8 cellular contexts compared by ENCODE assay signal in the genomic region with DNA sequence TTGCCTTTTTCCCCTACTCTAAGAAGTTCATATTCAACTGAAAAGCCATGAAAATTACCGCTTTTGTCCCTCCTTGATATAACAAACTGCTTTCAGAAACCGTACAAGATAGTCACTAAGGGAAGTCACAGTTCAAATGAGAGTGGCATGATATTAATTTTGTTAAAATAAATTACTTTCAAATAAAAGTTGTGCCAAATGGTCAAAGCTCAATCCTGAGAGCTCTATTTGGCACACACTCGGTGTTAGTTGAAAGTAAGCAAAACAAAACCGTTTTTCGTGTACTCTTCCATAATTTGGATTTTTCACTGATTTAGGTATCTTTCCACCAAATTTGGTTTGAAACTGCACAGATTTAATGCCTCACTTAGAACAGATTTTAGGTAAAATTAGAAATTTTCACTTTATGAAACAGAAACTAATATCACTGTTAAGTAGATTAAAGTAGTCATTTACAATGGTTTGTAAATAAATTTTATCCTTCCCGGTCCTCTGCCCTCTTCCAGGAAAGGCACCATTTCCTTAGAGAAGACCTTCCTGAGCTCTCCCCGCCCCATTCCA. TPM values are rescaled to one million over a fixed set of nuclear protein-coding genes. Genes with fewer than 3 reads are reported as not detected.
DNase-seq lines count a peak whose midpoint lies in the region; ATAC-seq and TF ChIP-seq lines count a peak whose summit lies in the region.

No MANE protein-coding gene starts in this region.

- BruUV-seq in Calu3 (replicated peaks; lab: Mats Ljungman, UMichigan) (TSS peak; percentile 59), OCI-LY7 (replicated peaks; lab: Mats Ljungman, UMichigan) (no TSS peak)

- POLR2A ChIA-PET in OCI-LY7 (lab: Charles Lee): interaction anchor here (0.8 to 2.4 kb wide), 4 partner anchors 9 to 423 kb away, joined by 3 to 10 read pairs (median 4); no protein-coding TSS in a partner anchor

- peak overlapping the region; percentile 88 for H3K4me2 ChIP-seq in OCI-LY7 (ENCODE audit: low read length)

- H2AFZ ChIP-seq in OCI-LY7 (ENCODE audit: low read length): peak overlapping the region; percentile 90

- H3K27ac ChIP-seq in OCI-LY7 (ENCODE audit: low read depth, low read length, poor library complexity, severe bottlenecking): peak overlapping the region; percentile 71

- H3K4me1 Mint-ChIP-seq in Calu3 (ENCODE audit: low read depth, unreplicated experiment): peaks cover 28% of the 10 kb centered on the region
- H3K4me1 Mint-ChIP-seq in osteocyte (ENCODE audit: unreplicated experiment): peaks cover 41% of the 10 kb centered on the region

- peak overlapping the region; percentile 95 for H3K27ac Mint-ChIP-seq in Calu3 (ENCODE audit: unreplicated experiment)
- H3K27ac Mint-ChIP-seq in osteocyte (ENCODE audit: unreplicated experiment): peak overlapping the region; percentile 98

- H3K4me1 ChIP-seq in OCI-LY7 (ENCODE audit: insufficient read depth, low read length, poor library complexity, severe bottlenecking): peaks cover 23% of the 10 kb centered on the region

- H3K36me3 Mint-ChIP-seq in Calu3 (ENCODE audit: insufficient read depth, unreplicated experiment) (peaks cover 37% of the 10 kb centered on the region), osteocyte (ENCODE audit: unreplicated experiment) (peaks cover 3% of the 10 kb centered on the region)

- no peak for TF ChIP-seq CTCF in Calu3 (IDR thresholded peaks at IDR 0.05; ENCODE audit: unreplicated experiment)
- TF ChIP-seq CTCF in OCI-LY7 (conservative IDR thresholded peaks at IDR 0.05; ENCODE audit: low read length): no peak
- TF ChIP-seq CTCF in epithelial cell of proximal tubule (conservative IDR thresholded peaks at IDR 0.05; ENCODE audit: low read depth, low read length): no peak
- TF ChIP-seq CTCF in osteocyte (IDR thresholded peaks at IDR 0.05): no peak

- H3K4me3 ChIP-seq in OCI-LY7 (ENCODE audit: low read depth, low read length, poor library complexity, severe bottlenecking) (peak overlapping the region; percentile 82), epithelial cell of proximal tubule (ENCODE audit: low read depth, low read length) (peak overlapping the region; percentile 90)

- peaks cover 7% of the 10 kb centered on the region for H3K27me3 Mint-ChIP-seq in Calu3 (ENCODE audit: unreplicated experiment)
- peaks cover 6% of the 10 kb centered on the region for H3K27me3 Mint-ChIP-seq in osteocyte (ENCODE audit: unreplicated experiment)

- no peaks in the 10 kb centered on the region for H3K9me3 ChIP-seq in OCI-LY7 (ENCODE audit: low read length)

- peak overlapping the region; percentile 96 for H3K4me3 Mint-ChIP-seq in Calu3 (ENCODE audit: low read depth, unreplicated experiment)
- peak overlapping the region; percentile 98 for H3K4me3 Mint-ChIP-seq in osteocyte (ENCODE audit: unreplicated experiment)

- CTCF ChIA-PET in Calu3 (lab: Charles Lee) (interaction anchor here (1.4 to 1.8 kb wide), 2 partner anchors 16 to 24 kb away, joined by 4 to 5 read pairs; no protein-coding TSS in a partner anchor), OCI-LY7 (lab: Charles Lee; ENCODE audit: unreplicated experiment) (no interaction called here)

- intact Hi-C loops in Calu3 (cut with micrococcal nuclease; ENCODE audit: unreplicated experiment) (no loop called here), OCI-LY7 (cut with micrococcal nuclease; ENCODE audit: unreplicated experiment) (loop anchor here (5.0 to 10.0 kb wide), 3 partner anchors 176 to 636 kb away; a partner anchor contains a TSS)

- H3K9me2 ChIP-seq in OCI-LY7 (ENCODE audit: insufficient read depth, low read length): no peaks in the 10 kb centered on the region

- H4K20me1 ChIP-seq in OCI-LY7 (ENCODE audit: insufficient read depth, low read length): no peaks in the 10 kb centered on the region

- no peak for ATAC-seq in HG02571 (IDR thresholded peaks at IDR 0.05; ENCODE audit: unreplicated experiment)
- no peak for ATAC-seq in HG02885 (IDR thresholded peaks at IDR 0.05; ENCODE audit: poor library complexity, unreplicated experiment)
- ATAC-seq in HG03571 (IDR thresholded peaks at IDR 0.05; ENCODE audit: unreplicated experiment): no peak

- no peak for DNase-seq in Calu3
- DNase-seq in OCI-LY7 (ENCODE audit: low spot score): no peak
- DNase-seq in epithelial cell of proximal tubule (ENCODE audit: low read depth): no peak
- no peak for DNase-seq in osteocyte (ENCODE audit: extremely low spot score, unreplicated experiment)
- DNase-seq in MV-4-11 (lab: John Stamatoyannopoulos, UW): no peak

- no peaks in the 10 kb centered on the region for H3K9me3 Mint-ChIP-seq in Calu3 (ENCODE audit: low read depth, unreplicated experiment)
- no peaks in the 10 kb centered on the region for H3K9me3 Mint-ChIP-seq in osteocyte (ENCODE audit: unreplicated experiment)

- H3K79me2 ChIP-seq in OCI-LY7 (ENCODE audit: insufficient read depth, low read depth, low read length): peaks cover 31% of the 10 kb centered on the region

- H3K36me3 ChIP-seq in OCI-LY7 (ENCODE audit: insufficient read depth, low read length): peaks cover 8% of the 10 kb centered on the region; the same call in 1 of the 2 replicates

RNA-seq across cellular contexts. Expression of a gene that starts 0.7 kb away (rescaled TPM):
- total RNA-seq in Calu3 (2022): 24.3 and 24.9 TPM in 2 replicates
- total RNA-seq in OCI-LY7 (2014; rRNA removed; shearing (Covaris generic)): 15.2 and 17.9 TPM in 2 replicates
- 24.0 and 29.5 TPM in 2 replicates for total RNA-seq in OCI-LY7 (2022)
- 20.9 and 25.0 TPM in 2 replicates for total RNA-seq in epithelial cell of proximal tubule
- 27.1 and 30.2 TPM in 2 replicates for total RNA-seq in osteocyte
